Comparison of ENCODE assay signal across 10 cellular contexts in the genomic region with DNA sequence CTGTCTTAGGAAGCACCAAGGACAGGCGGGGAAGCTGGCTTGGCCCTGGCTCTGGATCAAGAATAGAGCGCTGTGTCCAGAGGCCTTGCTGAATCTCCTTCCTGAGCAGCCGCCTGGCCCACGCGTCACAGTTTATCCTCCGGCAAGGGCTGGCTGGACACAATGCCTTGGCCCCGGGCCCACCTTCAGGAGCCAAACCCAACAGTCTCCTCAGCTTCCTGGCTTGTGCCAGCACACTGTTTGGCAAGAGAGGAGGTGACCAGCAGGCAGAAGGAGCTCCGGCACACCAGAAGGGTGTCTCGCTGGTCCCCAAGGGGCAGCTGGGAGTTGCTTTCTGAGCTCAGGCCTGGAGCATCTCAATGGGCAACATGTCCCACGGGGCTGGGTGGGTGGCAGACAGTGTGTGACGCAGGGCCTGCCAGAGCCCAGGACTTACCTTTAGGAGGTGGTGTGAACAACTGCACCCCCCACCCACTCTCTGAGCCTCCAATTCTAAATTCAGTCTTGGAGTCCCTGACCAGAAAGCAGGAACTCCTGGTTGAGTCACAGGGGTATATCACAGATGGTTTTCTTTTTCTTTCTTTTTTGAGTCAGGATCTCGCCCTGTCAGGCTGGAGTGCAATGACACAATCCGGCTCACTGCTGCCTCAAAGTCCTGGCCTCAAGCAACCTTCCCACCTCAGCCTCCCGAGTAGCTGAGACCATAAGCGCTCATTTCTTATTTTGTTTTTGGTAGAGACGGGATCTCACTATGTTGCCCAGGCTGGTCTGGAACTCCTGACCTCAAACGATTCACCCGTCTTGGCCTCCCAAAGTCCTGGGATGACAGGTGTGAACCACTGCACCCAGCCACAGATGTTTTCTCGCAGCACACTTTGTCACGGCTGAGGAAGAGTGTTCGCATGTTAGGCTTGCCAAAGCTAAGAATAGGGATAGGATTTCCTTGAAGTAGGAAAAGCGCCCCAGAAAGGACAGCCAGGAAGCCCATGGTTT.
DNase-seq lines count a peak whose midpoint lies in the region; ATAC-seq and TF ChIP-seq lines count a peak whose summit lies in the region.
"Had no signal": no experiment of that assay in that cellular context is flagged by ENCODE, and none has a peak within 500 bp of the region (broad histone marks: within the 10 kb centered on the region; RNA-seq: fewer than 3 reads in every experiment).

No MANE protein-coding gene starts in this region.

- POLR2A ChIA-PET in SK-N-SH (lab: Yijun Ruan, JAX) (no interaction called here), GM10248 (lab: Yijun Ruan, JAX) (no interaction called here)

- peak overlapping the region; percentile 57 for H3K4me2 ChIP-seq in GM23248 (ENCODE audit: unreplicated experiment)
- peak overlapping the region; percentile 18; the same call in 1 of the 2 replicates for H3K4me2 ChIP-seq in SK-N-SH
- H3K4me2 ChIP-seq in skeletal muscle satellite cell (ENCODE audit: low read length), result peak overlapping the region; percentile 52

- in situ Hi-C loops in GM23248 (cut with MboI), result loop anchor here (25.0 kb wide), 1 partner anchor 526 kb away; no protein-coding TSS in a partner anchor

- peak; percentile 92 for DNase-seq in GM23248
- DNase-seq in SK-N-SH, result peak; percentile 35
- DNase-seq in Right ventricle myocardium inferior (ENCODE audit: missing footprints), result peak; percentile 91
- no peak for DNase-seq in GM10248 (ENCODE audit: extremely low spot score)
- DNase-seq in mesothelial cell of epicardium (ENCODE audit: low spot score in 2 of 2, unreplicated experiment in 2 of 2), result no peak
- DNase-seq in islet precursor cell, result no peak
- DNase-seq: SIG-M5 had no signal

- TF ChIP-seq CTCF in SK-N-SH (IDR thresholded peaks at IDR 0.05), result no peak
- TF ChIP-seq CTCF in GM10248 (IDR thresholded peaks at IDR 0.05; ENCODE audit: control extremely low read depth, extremely low read depth, low read depth, missing control alignments), result no peak
- no peak for TF ChIP-seq CTCF in mesothelial cell of epicardium (IDR thresholded peaks at IDR 0.05; ENCODE audit: unreplicated experiment)

- ATAC-seq in Right ventricle myocardium inferior (peak; percentile 93), GM19452 (IDR thresholded peaks at IDR 0.05; ENCODE audit: unreplicated experiment) (no peak)

- peak overlapping the region; percentile 75 for H3K9ac ChIP-seq in GM23248
- peak overlapping the region; percentile 23 for H3K9ac ChIP-seq in SK-N-SH
- H3K9ac ChIP-seq in skeletal muscle satellite cell (ENCODE audit: low read depth, low read length), result peak overlapping the region; percentile 73

- peaks cover 8% of the 10 kb centered on the region for H3K4me1 Mint-ChIP-seq in mesothelial cell of epicardium
- H3K4me1 Mint-ChIP-seq: activated naive CD4-positive, alpha-beta T cell treated with anti-CD3 and anti-CD28 coated beads, Interleukin-2, amount 50 U/mL, for 24 hours had no signal

- H3K4me3 Mint-ChIP-seq in mesothelial cell of epicardium, result no peak overlapping the region
- H3K4me3 Mint-ChIP-seq: activated naive CD4-positive, alpha-beta T cell treated with anti-CD3 and anti-CD28 coated beads, Interleukin-2, amount 50 U/mL, for 24 hours had no signal

- intact Hi-C loops in Right ventricle myocardium inferior (cut with DNase I), result loop anchor here (5.0 to 10.0 kb wide), 4 partner anchors 158 to 416 kb away; a partner anchor contains a TSS

- peaks cover 1% of the 10 kb centered on the region for H3K27me3 Mint-ChIP-seq in mesothelial cell of epicardium (ENCODE audit: low read depth)
- H3K27me3 Mint-ChIP-seq: activated naive CD4-positive, alpha-beta T cell treated with anti-CD3 and anti-CD28 coated beads, Interleukin-2, amount 50 U/mL, for 24 hours had no signal

- H3K27ac ChIP-seq in GM23248 (peak overlapping the region; percentile 95), SK-N-SH (ENCODE audit: low read depth in 2 of 2, low read length in 1 of 2) (peak overlapping the region; percentile 59 to 67; a peak in 3 of 4 replicates)

- H3K36me3 Mint-ChIP-seq in mesothelial cell of epicardium, result no peaks in the 10 kb centered on the region
- H3K36me3 Mint-ChIP-seq: activated naive CD4-positive, alpha-beta T cell treated with anti-CD3 and anti-CD28 coated beads, Interleukin-2, amount 50 U/mL, for 24 hours had no signal

- TF ChIP-seq RAD21 in SK-N-SH (IDR thresholded peaks at IDR 0.05; ENCODE audit: low read length), result no peak

- H3K9me2 ChIP-seq in GM23248 (ENCODE audit: insufficient read depth) (no peaks in the 10 kb centered on the region), SK-N-SH (no peaks in the 10 kb centered on the region)

- no peak overlapping the region for H3K27ac Mint-ChIP-seq in mesothelial cell of epicardium
- H3K27ac Mint-ChIP-seq: activated naive CD4-positive, alpha-beta T cell treated with anti-CD3 and anti-CD28 coated beads, Interleukin-2, amount 50 U/mL, for 24 hours had no signal

- H3K36me3 ChIP-seq in GM23248 (ENCODE audit: low read depth) (no peaks in the 10 kb centered on the region), SK-N-SH (replicated peaks in 1 of 2; ENCODE audit: control insufficient read depth in 1 of 2, insufficient read depth in 2 of 2, low read length in 1 of 2) (no peaks in the 10 kb centered on the region), skeletal muscle satellite cell (ENCODE audit: insufficient read depth, low read length) (no peaks in the 10 kb centered on the region)

- H3F3A ChIP-seq in GM23248 (ENCODE audit: insufficient read depth) (no peaks in the 10 kb centered on the region), SK-N-SH (replicated peaks; ENCODE audit: insufficient read depth) (peaks cover 8% of the 10 kb centered on the region)

- H3K4me1 ChIP-seq in GM23248 (ENCODE audit: insufficient read depth) (peaks cover 13% of the 10 kb centered on the region), SK-N-SH (ENCODE audit: control insufficient read depth in 1 of 2, insufficient read depth in 2 of 2, low read depth in 1 of 2, low read length in 1 of 2) (peaks cover 0 to 31% of the 10 kb centered on the region in 2 experiments; a peak in 1 of 4 replicates), skeletal muscle satellite cell (ENCODE audit: control insufficient read depth, insufficient read depth, low read length) (peaks cover 22% of the 10 kb centered on the region)

- TF ChIP-seq EP300 in SK-N-SH (IDR thresholded peaks at IDR 0.05; ENCODE audit: borderline replicate concordance in 1 of 2, low read depth in 1 of 2, low read length in 1 of 2), result peak in 1 of 2 experiments; percentile 9; a peak in 1 of 4 replicates

- 0 out of 2 replicates have a peak overlapping the region, but pooled peaks have one; percentile 22 for H3K4me3 ChIP-seq in GM23248
- no peak overlapping the region for H3K4me3 ChIP-seq in SK-N-SH (ENCODE audit: low read depth in 2 of 2, low read length in 1 of 2)
- no peak overlapping the region for H3K4me3 ChIP-seq in skeletal muscle satellite cell (ENCODE audit: low read length)

- H2AFZ ChIP-seq in GM23248 (peak overlapping the region; percentile 65), SK-N-SH (ENCODE audit: low read depth) (peak overlapping the region; percentile 49; the same call in 1 of the 2 replicates)

- peaks cover 6% of the 10 kb centered on the region for H3K9me3 Mint-ChIP-seq in mesothelial cell of epicardium
- H3K9me3 Mint-ChIP-seq: activated naive CD4-positive, alpha-beta T cell treated with anti-CD3 and anti-CD28 coated beads, Interleukin-2, amount 50 U/mL, for 24 hours had no signal

- CTCF ChIA-PET in SK-N-SH (lab: Yijun Ruan, JAX), result no interaction called here
- CTCF ChIA-PET in GM10248 (lab: Yijun Ruan, JAX), result interaction anchor here (0.6 kb wide), 1 partner anchor 808 kb away, joined by 3 read pairs; no protein-coding TSS in a partner anchor

- WGBS in GM23248 (ENCODE audit: low coverage in 1 of 2, low lambda C conversion rate in 2 of 2, missing lambda C conversion rate in 2 of 2), 2 experiments, result 28 to 42% methylated on average over 13 to 22 of the region's 22 CpGs
- 49% methylated on average over 14 of the region's 22 CpGs for WGBS in SK-N-SH (ENCODE audit: low lambda C conversion rate)

- no peaks in the 10 kb centered on the region for H3K9me3 ChIP-seq in GM23248 (ENCODE audit: low read depth)
- no peaks in the 10 kb centered on the region for H3K9me3 ChIP-seq in SK-N-SH
- H3K9me3 ChIP-seq in skeletal muscle satellite cell (replicated peaks; ENCODE audit: low read length), result no peaks in the 10 kb centered on the region

- no peaks in the 10 kb centered on the region for H4K20me1 ChIP-seq in GM23248 (ENCODE audit: insufficient read depth)
- H4K20me1 ChIP-seq in SK-N-SH (ENCODE audit: insufficient read depth), result no peaks in the 10 kb centered on the region

- no peaks in the 10 kb centered on the region for H3K79me2 ChIP-seq in GM23248 (ENCODE audit: insufficient read depth)
- H3K79me2 ChIP-seq in SK-N-SH (ENCODE audit: insufficient read depth), result no peaks in the 10 kb centered on the region

- no peaks in the 10 kb centered on the region for H3K27me3 ChIP-seq in GM23248 (replicated peaks; ENCODE audit: insufficient read depth)
- no peaks in the 10 kb centered on the region; the same call in 1 of the 2 replicates for H3K27me3 ChIP-seq in SK-N-SH (ENCODE audit: insufficient read depth)
- no peaks in the 10 kb centered on the region for H3K27me3 ChIP-seq in skeletal muscle satellite cell (ENCODE audit: control insufficient read depth, insufficient read depth, low read length)

TF ChIP-seq in SK-N-SH, 30 proteins besides CTCF, POLR2A, EP300 and RAD21:
- no peak for TF ChIP-seq NRF1 (IDR thresholded peaks at IDR 0.05; ENCODE audit: low read depth, low read length)
- TF ChIP-seq, protein P1, sequence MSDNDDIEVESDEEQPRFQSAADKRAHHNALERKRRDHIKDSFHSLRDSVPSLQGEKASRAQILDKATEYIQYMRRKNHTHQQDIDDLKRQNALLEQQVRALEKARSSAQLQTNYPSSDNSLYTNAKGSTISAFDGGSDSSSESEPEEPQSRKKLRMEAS (IDR thresholded peaks at IDR 0.05; ENCODE audit: low read depth), result peak; percentile 51; the same call in 1 of the 2 replicates
- TF ChIP-seq, protein P2, sequence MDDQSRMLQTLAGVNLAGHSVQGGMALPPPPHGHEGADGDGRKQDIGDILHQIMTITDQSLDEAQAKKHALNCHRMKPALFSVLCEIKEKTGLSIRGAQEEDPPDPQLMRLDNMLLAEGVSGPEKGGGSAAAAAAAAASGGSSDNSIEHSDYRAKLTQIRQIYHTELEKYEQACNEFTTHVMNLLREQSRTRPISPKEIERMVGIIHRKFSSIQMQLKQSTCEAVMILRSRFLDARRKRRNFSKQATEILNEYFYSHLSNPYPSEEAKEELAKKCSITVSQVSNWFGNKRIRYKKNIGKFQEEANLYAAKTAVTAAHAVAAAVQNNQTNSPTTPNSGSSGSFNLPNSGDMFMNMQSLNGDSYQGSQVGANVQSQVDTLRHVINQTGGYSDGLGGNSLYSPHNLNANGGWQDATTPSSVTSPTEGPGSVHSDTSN (IDR thresholded peaks at IDR 0.05), result peak; percentile 17; the same call in 1 of the 2 replicates
- TF ChIP-seq NFIC (IDR thresholded peaks at IDR 0.05; ENCODE audit: borderline replicate concordance), result peak; percentile 86

Comparison
In these comparisons a context has a peak if more than half of its experiments do, and no peak if none do; other contexts are left out.
1. DNase-seq: peak in GM23248 (single experiment), SK-N-SH (single experiment) and Right ventricle myocardium inferior (single experiment); none in GM10248 (single experiment), mesothelial cell of epicardium (0 of 2) and islet precursor cell (single experiment).
2. H3K9ac ChIP-seq: peak in every context shown above with its lines; median percentile 75 in GM23248; 73 in skeletal muscle satellite cell; 23 in SK-N-SH.
3. Peak in every context shown above with its lines, with median percentiles within 50 percentile points of each other: H3K4me2 ChIP-seq.